ENCODE assay signal across 8 cellular contexts in the genomic region with DNA sequence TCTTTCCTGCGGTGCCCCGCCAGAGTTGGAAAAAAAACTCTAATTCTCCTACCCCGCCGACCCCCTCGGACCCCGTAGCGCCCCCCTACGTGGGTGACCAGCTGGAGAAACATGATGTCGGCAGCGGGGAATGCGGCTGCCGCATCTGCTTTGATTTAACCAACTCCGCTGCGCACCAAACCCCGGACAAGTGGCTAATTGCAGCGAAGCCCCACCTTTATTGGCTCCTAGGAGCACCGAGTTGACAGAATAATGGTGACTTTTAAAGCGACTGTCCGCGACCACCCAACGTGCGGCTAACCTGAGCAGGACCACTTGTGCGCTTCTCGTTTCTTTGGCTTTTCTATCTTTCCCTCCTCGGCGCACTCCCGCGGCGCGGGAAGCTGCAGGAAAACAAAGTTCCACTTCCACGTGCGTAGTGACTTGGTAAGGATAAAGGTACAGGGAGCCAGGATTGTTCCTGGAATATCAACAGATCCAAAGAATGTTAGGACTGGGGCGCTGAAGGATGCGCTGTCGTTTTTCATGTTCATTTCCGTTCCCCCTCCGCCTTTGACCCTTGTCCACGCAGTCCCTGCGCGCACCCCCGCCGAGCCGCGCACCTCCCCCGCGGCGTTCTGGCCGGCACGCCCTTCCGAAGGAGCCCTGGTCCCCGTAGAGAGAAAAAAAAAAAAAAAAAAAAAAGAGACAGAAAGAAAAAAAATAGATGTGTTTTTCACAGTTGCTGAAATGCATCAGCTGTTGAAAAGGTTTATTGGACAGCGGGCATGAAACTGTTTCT. TPM values are rescaled to one million over a fixed set of nuclear protein-coding genes. Genes with fewer than 3 reads are reported as not detected.
A peak's percentile ranks its signal among the peaks of the same experiment; 100 is the strongest.
DNase-seq lines count a peak whose midpoint lies in the region; ATAC-seq and TF ChIP-seq lines count a peak whose summit lies in the region.

No MANE protein-coding gene starts in this region.

- H3K4me1 ChIP-seq in testis, result peaks cover 7% of the 10 kb centered on the region

- H3K9me3 ChIP-seq in testis, result no peaks in the 10 kb centered on the region

- H3K4me3 Mint-ChIP-seq in activated naive CD8-positive, alpha-beta T cell treated with anti-CD3 and anti-CD28 coated beads, Interleukin-2, amount 10 ng/mL, durations not matched to agents 7 days and 5 days, result peak overlapping the region; percentile 61

- no peak overlapping the region for H3K27ac ChIP-seq in testis

- no peak for TF ChIP-seq POLR2A in testis (IDR thresholded peaks at IDR 0.05)

- no peaks in the 10 kb centered on the region for H3K36me3 ChIP-seq in testis (ENCODE audit: low read depth, missing control alignments)

- no peaks in the 10 kb centered on the region for H3K36me3 Mint-ChIP-seq in activated naive CD8-positive, alpha-beta T cell treated with anti-CD3 and anti-CD28 coated beads, Interleukin-2, amount 10 ng/mL, durations not matched to agents 7 days and 5 days

- no peak overlapping the region for H3K27ac Mint-ChIP-seq in activated naive CD8-positive, alpha-beta T cell treated with anti-CD3 and anti-CD28 coated beads, Interleukin-2, amount 10 ng/mL, durations not matched to agents 7 days and 5 days

- POLR2A ChIA-PET in activated naive CD8-positive, alpha-beta T cell treated with anti-CD3 and anti-CD28 coated beads, Interleukin-2, amount 10 ng/mL, durations not matched to agents 7 days and 5 days (lab: Charles Lee), result no interaction called here

- H3K27me3 ChIP-seq in testis, result no peaks in the 10 kb centered on the region

- peaks cover 10% of the 10 kb centered on the region for H3K4me1 Mint-ChIP-seq in activated naive CD8-positive, alpha-beta T cell treated with anti-CD3 and anti-CD28 coated beads, Interleukin-2, amount 10 ng/mL, durations not matched to agents 7 days and 5 days

- peak; percentile 19 for DNase-seq in AG08395 (ENCODE audit: low spot score)
- DNase-seq in activated naive CD8-positive, alpha-beta T cell treated with anti-CD3 and anti-CD28 coated beads, Interleukin-2, amount 10 ng/mL, durations not matched to agents 7 days and 5 days, result no peak
- peak in 1 of 2 donors; percentile 29 for DNase-seq in left colon
- no peak for DNase-seq in testis
- no peak for DNase-seq in AML-193 (lab: John Stamatoyannopoulos, UW)

- peak overlapping the region; percentile 2 to 14 for H3K4me3 ChIP-seq in testis

- 3% methylated on average over 50 to 51 of the region's 52 CpGs for WGBS in testis, 2 donors

- no peaks in the 10 kb centered on the region for H3K9me3 Mint-ChIP-seq in activated naive CD8-positive, alpha-beta T cell treated with anti-CD3 and anti-CD28 coated beads, Interleukin-2, amount 10 ng/mL, durations not matched to agents 7 days and 5 days

- intact Hi-C loops in left colon (cut with DNase I, micrococcal nuclease) (no loop called here), testis (cut with DNase I; ENCODE audit: low total_unique reads) (no loop called here)

- peaks cover 69% of the 10 kb centered on the region for H3K27me3 Mint-ChIP-seq in activated naive CD8-positive, alpha-beta T cell treated with anti-CD3 and anti-CD28 coated beads, Interleukin-2, amount 10 ng/mL, durations not matched to agents 7 days and 5 days

- no peak for TF ChIP-seq CTCF in testis (IDR thresholded peaks at IDR 0.05)

- ATAC-seq in GM18520 (IDR thresholded peaks at IDR 0.05; ENCODE audit: unreplicated experiment), result peak; percentile 11
- ATAC-seq in HG03354 (IDR thresholded peaks at IDR 0.05; ENCODE audit: poor library complexity, severe bottlenecking, unreplicated experiment), result peak; percentile 48
- peak; percentile 39 for ATAC-seq in activated naive CD8-positive, alpha-beta T cell treated with anti-CD3 and anti-CD28 coated beads, Interleukin-2, amount 10 ng/mL, durations not matched to agents 7 days and 5 days (ENCODE audit: low read depth)
- peak; percentile 58 for ATAC-seq in left colon
- no peak for ATAC-seq in GM19328 (IDR thresholded peaks at IDR 0.05; ENCODE audit: unreplicated experiment)

RNA-seq across cellular contexts. Expression of a gene that starts 1.4 kb away (rescaled TPM):
- total RNA-seq in activated naive CD8-positive, alpha-beta T cell treated with anti-CD3 and anti-CD28 coated beads, Interleukin-2, amount 10 ng/mL, durations not matched to agents 7 days and 5 days, result not detected
- total RNA-seq in left colon (not detected), testis (under 1 TPM in 1 of 2 donors, not detected in 1; 0.12 TPM)
- polyA plus RNA-seq in testis (ENCODE audit: insufficient read depth, low read depth, low replicate concordance), result 0.51 TPM
